10 cellular contexts compared by ENCODE assay signal in the genomic region with DNA sequence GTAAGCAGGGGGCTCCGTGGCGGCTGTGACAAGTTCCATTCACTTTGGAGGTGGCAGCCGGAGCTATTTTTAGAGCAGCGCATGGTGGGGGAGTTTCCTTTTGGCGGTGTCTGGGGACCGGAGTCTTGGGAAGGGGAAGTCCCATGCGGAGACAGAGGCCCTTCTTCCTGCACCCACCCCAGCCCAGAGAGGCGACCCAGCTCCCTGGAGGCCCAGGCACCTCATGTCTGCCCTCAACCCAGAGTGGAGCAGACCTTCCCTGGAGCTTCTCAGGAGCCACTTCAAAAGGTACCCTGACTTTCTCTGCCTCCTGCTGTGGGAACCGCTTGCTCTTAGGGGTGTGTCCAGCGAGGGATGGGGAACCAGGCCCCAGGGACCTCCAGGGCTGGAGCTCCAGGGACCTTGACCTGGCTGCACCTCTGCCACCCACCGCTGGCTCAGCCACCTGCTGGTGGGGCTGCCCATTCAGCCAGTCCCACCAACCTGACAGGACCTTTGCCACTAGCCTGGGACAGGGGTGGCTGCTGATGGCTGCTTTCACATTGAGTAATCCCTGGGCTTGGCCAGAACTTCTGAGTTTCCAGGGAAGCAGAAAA. TPM values are rescaled to one million over a fixed set of nuclear protein-coding genes. Genes with fewer than 3 reads are reported as not detected.
DNase-seq lines count a peak whose midpoint lies in the region; ATAC-seq and TF ChIP-seq lines count a peak whose summit lies in the region.
"Had no signal": no experiment of that assay in that cellular context is flagged by ENCODE, and none has a peak within 500 bp of the region (broad histone marks: within the 10 kb centered on the region; RNA-seq: fewer than 3 reads in every experiment).

No MANE protein-coding gene starts in this region.

- H3K27ac Mint-ChIP-seq in activated CD4-positive, alpha-beta T cell treated with anti-CD3 and anti-CD28 coated beads for 36 hours: no peak overlapping the region
- H3K27ac Mint-ChIP-seq in activated CD8-positive, alpha-beta T cell treated with anti-CD3 and anti-CD28 coated beads, Interleukin-2, amount 10 ng/mL, durations not matched to agents 7 days and 5 days: peak overlapping the region; percentile 75

- intact Hi-C loops in activated CD4-positive, alpha-beta T cell treated with anti-CD3 and anti-CD28 coated beads for 36 hours (cut with DNase I, micrococcal nuclease): loop anchor here in 1 of 2 experiments (10.0 kb wide), 1 partner anchor 167 kb away; no protein-coding TSS in a partner anchor
- intact Hi-C loops in testis (cut with DNase I; ENCODE audit: low total_unique reads): no loop called here

- no peaks in the 10 kb centered on the region for H3K36me3 Mint-ChIP-seq in activated CD4-positive, alpha-beta T cell treated with anti-CD3 and anti-CD28 coated beads for 36 hours (ENCODE audit: low read depth)
- no peaks in the 10 kb centered on the region for H3K36me3 Mint-ChIP-seq in activated CD8-positive, alpha-beta T cell treated with anti-CD3 and anti-CD28 coated beads, Interleukin-2, amount 10 ng/mL, durations not matched to agents 7 days and 5 days (ENCODE audit: low read depth)

- TF ChIP-seq RAD21 in liver (IDR thresholded peaks at IDR 0.05): no peak

- DNase-seq in activated CD4-positive, alpha-beta T cell treated with anti-CD3 and anti-CD28 coated beads for 36 hours: peak; percentile 71
- no peak for DNase-seq in activated CD4-positive, alpha-beta T cell treated with anti-CD3 and anti-CD28 coated beads, Interleukin-2, amount 50 U/mL, for 4 hours
- DNase-seq in activated CD8-positive, alpha-beta T cell treated with anti-CD3 and anti-CD28 coated beads, Interleukin-2, amount 10 ng/mL, durations not matched to agents 7 days and 5 days: peak; percentile 67
- DNase-seq in testis: peak; percentile 63
- no peak for DNase-seq in NCI-H2171 treated with DMSO at 0.1 percent for 48 hours (lab: John Stamatoyannopoulos, UW)
- DNase-seq in suprapubic skin (ENCODE audit: low spot score in 2 of 2): no peak

- H3K4me1 ChIP-seq in liver (ENCODE audit: control insufficient read depth in 4 of 4, insufficient read depth in 4 of 4, low read length in 3 of 4) (peaks cover 13 to 75% (median 49%) of the 10 kb centered on the region in 4 donors), testis (peaks cover 43% of the 10 kb centered on the region), suprapubic skin (peaks cover 60% of the 10 kb centered on the region)

- H3K27ac ChIP-seq in liver (ENCODE audit: low read depth in 1 of 2, low read length in 2 of 2): peak overlapping the region in 1 of 2 donors; percentile 0
- H3K27ac ChIP-seq in testis: no peak overlapping the region
- H3K27ac ChIP-seq in suprapubic skin: no peak overlapping the region
- H3K27ac ChIP-seq: 22Rv1 had no signal

- H3K4me3 Mint-ChIP-seq in activated CD4-positive, alpha-beta T cell treated with anti-CD3 and anti-CD28 coated beads for 36 hours: peak overlapping the region; percentile 18
- H3K4me3 Mint-ChIP-seq in activated CD8-positive, alpha-beta T cell treated with anti-CD3 and anti-CD28 coated beads, Interleukin-2, amount 10 ng/mL, durations not matched to agents 7 days and 5 days: peak overlapping the region; percentile 51

- no peak for TF ChIP-seq POLR2A in testis (IDR thresholded peaks at IDR 0.05)
- no peak for TF ChIP-seq POLR2A in suprapubic skin (IDR thresholded peaks at IDR 0.05)

- H3K36me3 ChIP-seq in liver (ENCODE audit: control insufficient read depth in 4 of 4, insufficient read depth in 3 of 4, low read depth in 1 of 4, low read length in 3 of 4) (no peaks in the 10 kb centered on the region), testis (ENCODE audit: low read depth, missing control alignments) (no peaks in the 10 kb centered on the region), suprapubic skin (no peaks in the 10 kb centered on the region)

- 58% methylated on average over 11 of the region's 11 CpGs for WGBS in liver
- WGBS in testis, 2 donors: 49 to 50% methylated on average over 4 to 11 of the region's 11 CpGs
- 55% methylated on average over 8 of the region's 11 CpGs for WGBS in suprapubic skin

- peaks cover 9% of the 10 kb centered on the region for H3K27me3 Mint-ChIP-seq in activated CD4-positive, alpha-beta T cell treated with anti-CD3 and anti-CD28 coated beads for 36 hours
- peaks cover 3% of the 10 kb centered on the region for H3K27me3 Mint-ChIP-seq in activated CD8-positive, alpha-beta T cell treated with anti-CD3 and anti-CD28 coated beads, Interleukin-2, amount 10 ng/mL, durations not matched to agents 7 days and 5 days (ENCODE audit: low read depth)

- H3K9me3 Mint-ChIP-seq in activated CD4-positive, alpha-beta T cell treated with anti-CD3 and anti-CD28 coated beads for 36 hours (ENCODE audit: low read depth): no peaks in the 10 kb centered on the region
- H3K9me3 Mint-ChIP-seq in activated CD8-positive, alpha-beta T cell treated with anti-CD3 and anti-CD28 coated beads, Interleukin-2, amount 10 ng/mL, durations not matched to agents 7 days and 5 days (ENCODE audit: insufficient read depth): no peaks in the 10 kb centered on the region

- H3K9me3 ChIP-seq in liver (ENCODE audit: control insufficient read depth in 4 of 4, low read length in 3 of 4) (no peaks in the 10 kb centered on the region), testis (no peaks in the 10 kb centered on the region), suprapubic skin (no peaks in the 10 kb centered on the region)

- H3K4me3 ChIP-seq in liver (ENCODE audit: low read depth in 1 of 3, low read length in 3 of 3): no peak overlapping the region
- no peak overlapping the region for H3K4me3 ChIP-seq in testis
- H3K4me3 ChIP-seq in suprapubic skin: no peak overlapping the region
- H3K4me3 ChIP-seq: lung had no signal

- no peak overlapping the region for H3K9ac ChIP-seq in liver (ENCODE audit: low read depth in 1 of 2, low read length in 2 of 2)

- TF ChIP-seq CTCF in liver (IDR thresholded peaks at IDR 0.05; ENCODE audit: low read depth, low read length, missing input control) (peak; percentile 9), testis (IDR thresholded peaks at IDR 0.05) (no peak), suprapubic skin (IDR thresholded peaks at IDR 0.05) (no peak)

- peaks cover 42% of the 10 kb centered on the region for H3K4me1 Mint-ChIP-seq in activated CD4-positive, alpha-beta T cell treated with anti-CD3 and anti-CD28 coated beads for 36 hours
- H3K4me1 Mint-ChIP-seq in activated CD8-positive, alpha-beta T cell treated with anti-CD3 and anti-CD28 coated beads, Interleukin-2, amount 10 ng/mL, durations not matched to agents 7 days and 5 days (ENCODE audit: low read depth): peaks cover 79% of the 10 kb centered on the region

- CTCF ChIA-PET in activated CD4-positive, alpha-beta T cell treated with anti-CD3 and anti-CD28 coated beads for 36 hours (lab: Charles Lee): interaction anchor here (0.5 to 0.6 kb wide), 2 partner anchors 341 to 778 kb away, joined by 3 read pairs; no protein-coding TSS in a partner anchor
- CTCF ChIA-PET in activated CD8-positive, alpha-beta T cell treated with anti-CD3 and anti-CD28 coated beads, Interleukin-2, amount 10 ng/mL, durations not matched to agents 7 days and 5 days (lab: Charles Lee): interaction anchor here (1.1 to 9.5 kb wide), 3 partner anchors 73 to 251 kb away, joined by 3 to 95 read pairs (median 10); no protein-coding TSS in a partner anchor

- H3K27me3 ChIP-seq in liver (ENCODE audit: control insufficient read depth in 4 of 4, insufficient read depth in 4 of 4, low read length in 3 of 4) (no peaks in the 10 kb centered on the region), testis (no peaks in the 10 kb centered on the region), suprapubic skin (no peaks in the 10 kb centered on the region)

- ATAC-seq in activated CD4-positive, alpha-beta T cell treated with anti-CD3 and anti-CD28 coated beads for 36 hours: peak; percentile 79
- peak; percentile 48 for ATAC-seq in HG03159 (IDR thresholded peaks at IDR 0.05; ENCODE audit: unreplicated experiment)
- ATAC-seq in activated CD8-positive, alpha-beta T cell treated with anti-CD3 and anti-CD28 coated beads, Interleukin-2, amount 10 ng/mL, durations not matched to agents 7 days and 5 days: peak; percentile 76

- POLR2A ChIA-PET in activated CD4-positive, alpha-beta T cell treated with anti-CD3 and anti-CD28 coated beads for 36 hours (lab: Charles Lee): interaction anchor here (1.7 kb wide), 1 partner anchor 14 kb away, joined by 4 read pairs; no protein-coding TSS in a partner anchor
- POLR2A ChIA-PET in activated CD8-positive, alpha-beta T cell treated with anti-CD3 and anti-CD28 coated beads, Interleukin-2, amount 10 ng/mL, durations not matched to agents 7 days and 5 days (lab: Charles Lee): interaction anchor here (0.9 to 1.0 kb wide), 2 partner anchors 75 to 90 kb away, joined by 3 read pairs; no protein-coding TSS in a partner anchor

- TF ChIP-seq EP300 in suprapubic skin (IDR thresholded peaks at IDR 0.05): no peak

TF ChIP-seq in liver, 16 proteins besides CTCF, POLR2A, EP300 and RAD21 (continues in another document):
- TF ChIP-seq, protein P1, sequence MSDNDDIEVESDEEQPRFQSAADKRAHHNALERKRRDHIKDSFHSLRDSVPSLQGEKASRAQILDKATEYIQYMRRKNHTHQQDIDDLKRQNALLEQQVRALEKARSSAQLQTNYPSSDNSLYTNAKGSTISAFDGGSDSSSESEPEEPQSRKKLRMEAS (IDR thresholded peaks at IDR 0.05): no peak
- no peak for TF ChIP-seq GABPA (IDR thresholded peaks at IDR 0.05 in 1 of 2, conservative IDR thresholded peaks at IDR 0.05 in 1 of 2)
- no peak for TF ChIP-seq NR2F2 (IDR thresholded peaks at IDR 0.05)
- TF ChIP-seq YY1 (IDR thresholded peaks at IDR 0.05): no peak

RNA-seq across cellular contexts. Expression of a gene that starts 34.1 kb away (rescaled TPM):
- total RNA-seq in activated CD4-positive, alpha-beta T cell treated with anti-CD3 and anti-CD28 coated beads for 36 hours: 10 to 100 TPM in 1 of 2 experiments, 1 to 10 TPM in 1; 6.4 to 10.1 TPM
- total RNA-seq in activated CD8-positive, alpha-beta T cell treated with anti-CD3 and anti-CD28 coated beads, Interleukin-2, amount 10 ng/mL, durations not matched to agents 7 days and 5 days: 10 to 100 TPM; 19.9 to 20.9 TPM
- total RNA-seq in liver (10 to 100 TPM; 36.4 to 48.5 TPM), testis (10 to 100 TPM; 11.5 to 21.4 TPM), suprapubic skin (10 to 100 TPM in 2 of 4 donors, 1 to 10 TPM in 2; 5.4 to 17.5 (median 10.6) TPM)
- polyA plus RNA-seq in liver (10 to 100 TPM; 32.5 to 49.7 TPM), testis (ENCODE audit: insufficient read depth, low read depth, low replicate concordance) (21.5 TPM)

Comparison
In these comparisons a context has a peak if more than half of its experiments do, and no peak if none do; other contexts are left out.
1. DNase-seq: peak in activated CD4-positive, alpha-beta T cell treated with anti-CD3 and anti-CD28 coated beads for 36 hours (single experiment), activated CD8-positive, alpha-beta T cell treated with anti-CD3 and anti-CD28 coated beads, Interleukin-2, amount 10 ng/mL, durations not matched to agents 7 days and 5 days (single experiment) and testis (single experiment); none in activated CD4-positive, alpha-beta T cell treated with anti-CD3 and anti-CD28 coated beads, Interleukin-2, amount 50 U/mL, for 4 hours (0 of 2), NCI-H2171 treated with DMSO at 0.1 percent for 48 hours (single experiment) and suprapubic skin (0 of 2).
2. Peak in every context shown above with its lines, with median percentiles within 50 percentile points of each other: ATAC-seq.